ENCODE assay signal across 8 cellular contexts in the genomic region with DNA sequence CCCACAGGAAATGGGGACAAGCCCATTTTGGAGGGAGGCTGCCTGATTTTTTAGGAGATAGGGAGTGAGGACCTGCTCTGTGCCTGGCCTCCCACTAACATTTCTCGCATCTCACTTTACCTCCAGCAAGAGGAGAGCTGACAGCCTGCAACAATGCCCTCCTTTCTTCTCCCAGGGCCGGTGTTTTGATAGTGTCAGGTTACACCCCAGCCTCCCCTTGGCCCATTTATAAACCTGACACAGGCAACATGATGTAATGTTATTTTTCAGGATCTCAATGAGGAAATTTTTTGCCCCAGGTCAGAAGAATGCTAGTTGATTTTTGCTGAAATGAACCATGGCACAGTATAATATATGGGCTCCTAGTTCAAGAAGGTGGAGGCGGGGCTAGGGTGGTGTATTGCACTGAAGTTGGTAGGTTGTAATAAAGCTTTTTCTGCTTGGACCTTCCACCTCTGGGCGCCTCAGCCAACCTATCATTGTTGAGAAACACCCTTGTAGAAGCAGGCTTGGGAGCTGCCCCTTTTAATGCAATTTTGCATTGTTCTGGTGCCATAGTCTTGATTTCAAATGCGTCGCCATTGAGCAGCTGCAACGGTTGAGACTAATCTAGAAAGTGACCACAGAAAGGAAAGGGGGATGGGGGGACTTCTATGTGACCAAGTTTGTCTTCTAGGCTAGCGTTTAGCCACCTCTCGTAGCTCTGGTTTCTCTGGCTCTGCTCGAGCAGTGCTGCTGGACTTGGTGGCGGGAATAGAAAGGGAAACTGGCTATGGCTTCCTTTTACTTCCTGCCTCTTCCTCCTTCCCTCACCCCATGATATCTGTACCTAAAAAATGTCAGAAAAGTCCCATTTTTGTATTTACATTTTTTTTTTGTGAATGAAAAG. TPM values are rescaled to one million over a fixed set of nuclear protein-coding genes. Genes with fewer than 3 reads are reported as not detected.
DNase-seq lines count a peak whose midpoint lies in the region; ATAC-seq, FAIRE-seq and TF ChIP-seq lines count a peak whose summit lies in the region.

No MANE protein-coding gene starts in this region.

- no peaks in the 10 kb centered on the region for H3K9me3 Mint-ChIP-seq in nephron

- peak overlapping the region in 2 of 3 experiments; percentile 92 for H3K27ac Mint-ChIP-seq in nephron

- peak overlapping the region; percentile 16 to 31 (median 19) for H3K4me3 Mint-ChIP-seq in nephron

- H3K23me2 ChIP-seq in H1 (ENCODE audit: low read depth, low read length): no peaks in the 10 kb centered on the region; the same call in none of the 2 replicates

- peaks cover 88% of the 10 kb centered on the region for H3K4me1 Mint-ChIP-seq in nephron

- H3K27me3 Mint-ChIP-seq in nephron (ENCODE audit: low read depth): no peaks in the 10 kb centered on the region

- H2BK120ac ChIP-seq in H1 (replicated peaks; ENCODE audit: low read depth, low read length): no peak overlapping the region

- H3K27me3 ChIP-seq in H1 (replicated peaks in 1 of 4; ENCODE audit: control insufficient read depth in 3 of 4, extremely low read depth in 1 of 4, insufficient read depth in 3 of 4, low read length in 3 of 4): no peaks in the 10 kb centered on the region

- no peak overlapping the region; the same call in 1 of the 2 replicates for H4K8ac ChIP-seq in H1 (ENCODE audit: extremely low read depth, insufficient read depth, low read length)

- no peak overlapping the region for H2BK12ac ChIP-seq in H1 (ENCODE audit: low read depth, low read length)

- TF ChIP-seq RAD21 in H1 (IDR thresholded peaks at IDR 0.05 in 1 of 2, conservative IDR thresholded peaks at IDR 0.05 in 1 of 2; ENCODE audit: low read depth in 2 of 2, low read length in 2 of 2): no peak

- H2AK5ac ChIP-seq in H1 (ENCODE audit: low read depth, low read length): no peak overlapping the region

- POLR2A ChIA-PET in H1 (lab: Charles Lee; ENCODE audit: partially characterized antibody): interaction anchor here (0.6 to 2.9 kb wide), 10 partner anchors 9 to 1553 kb away, joined by 3 to 15 read pairs (median 4); a partner anchor contains a TSS

- H4K20me1 ChIP-seq in H1 (replicated peaks in 1 of 2; ENCODE audit: control insufficient read depth in 1 of 2, insufficient read depth in 2 of 2, low read length in 2 of 2): peaks cover 26 to 29% of the 10 kb centered on the region in 2 experiments

- H3K79me2 ChIP-seq in H1 (ENCODE audit: control insufficient read depth in 1 of 2, insufficient read depth in 2 of 2, low read length in 2 of 2): peaks cover 16 to 97% of the 10 kb centered on the region in 2 experiments

- H3K4me3 ChIP-seq in H1 (ENCODE audit: extremely low read depth in 1 of 4, insufficient read depth in 2 of 4, low read depth in 3 of 4, low read length in 4 of 4): peak overlapping the region in 1 of 4 experiments; percentile 35; a peak in 1 of 8 replicates

- peak overlapping the region; percentile 42 to 51 for H3K4me2 ChIP-seq in H1 (ENCODE audit: insufficient read depth in 1 of 2, low read depth in 2 of 2, low read length in 2 of 2)

- 59% methylated on average over 11 of the region's 11 CpGs; no CpG with 5 or more reads in 1 of the 2 experiments for WGBS in H1 (ENCODE audit: extremely low coverage in 1 of 2, insufficient coverage in 1 of 2, insufficient read length in 1 of 2, insufficient replicate concordance in 2 of 2, low coverage in 1 of 2, low lambda C conversion rate in 2 of 2, missing lambda C conversion rate in 1 of 2), 2 experiments

- TF ChIP-seq CTCF in H1 (IDR thresholded peaks at IDR 0.05; ENCODE audit: control extremely low read depth in 1 of 3, insufficient read depth in 1 of 3, low read depth in 1 of 3, low read length in 3 of 3) (no peak), nephron (IDR thresholded peaks at IDR 0.05; ENCODE audit: unreplicated experiment in 3 of 3) (no peak)

- ATAC-seq in GM21515 (IDR thresholded peaks at IDR 0.05; ENCODE audit: unreplicated experiment): no peak
- ATAC-seq in GM21360 (IDR thresholded peaks at IDR 0.05; ENCODE audit: unreplicated experiment): no peak

- peaks cover 15 to 57% (median 45%) of the 10 kb centered on the region in 4 experiments for H3K4me1 ChIP-seq in H1 (replicated peaks in 1 of 4; ENCODE audit: control insufficient read depth in 3 of 4, insufficient read depth in 4 of 4, low read length in 3 of 4)

- CTCF ChIA-PET in H1 (lab: Charles Lee; ENCODE audit: partially characterized antibody): interaction anchor here (0.7 to 2.2 kb wide), 8 partner anchors 9 to 111 kb away, joined by 3 to 9 read pairs (median 4); no protein-coding TSS in a partner anchor

- H3K4ac ChIP-seq in H1 (replicated peaks; ENCODE audit: insufficient read length, low read depth, low read length): peak overlapping the region; percentile 19

- no peak overlapping the region for H3K9ac ChIP-seq in H1 (replicated peaks in 1 of 4; ENCODE audit: extremely low read depth in 1 of 4, low read depth in 3 of 4, low read length in 3 of 4)

- peak overlapping the region; percentile 16 for H4K5ac ChIP-seq in H1 (ENCODE audit: insufficient read length, low read depth, low read length)

- no peak overlapping the region for H3K56ac ChIP-seq in H1 (replicated peaks; ENCODE audit: insufficient read length, low read depth, low read length)

- no peaks in the 10 kb centered on the region; a peak in 1 of 8 replicates for H3K36me3 ChIP-seq in H1 (ENCODE audit: control insufficient read depth in 2 of 4, insufficient read depth in 4 of 4, low read length in 3 of 4)

- H3K23ac ChIP-seq in H1 (ENCODE audit: insufficient read length): no peak overlapping the region

- no peak overlapping the region for H3K27ac ChIP-seq in H1 (ENCODE audit: low read depth, low read length)

- H2AFZ ChIP-seq in H1 (ENCODE audit: low read length): no peak overlapping the region

- H3K14ac ChIP-seq in H1 (ENCODE audit: insufficient read length): no peak overlapping the region

- no peak overlapping the region for H2BK20ac ChIP-seq in H1 (ENCODE audit: low read length)

- H4K91ac ChIP-seq in H1 (replicated peaks; ENCODE audit: insufficient read length, low read length): peak overlapping the region; percentile 22

- H2BK15ac ChIP-seq in H1 (ENCODE audit: low read length): no peak overlapping the region; the same call in 1 of the 2 replicates

- no peak for TF ChIP-seq POLR2A in H1 (IDR thresholded peaks at IDR 0.05; ENCODE audit: control extremely low read depth in 1 of 2, low read depth in 2 of 2, low read length in 2 of 2)

- H3K18ac ChIP-seq in H1 (ENCODE audit: extremely low read depth, low read length): peak overlapping the region; percentile 75

- DNase-seq in DMS53 treated with DMSO at 0.1 percent for 48 hours (lab: John Stamatoyannopoulos, UW; ENCODE audit: unreplicated experiment) (peak; percentile 91), NCI-H2227 (lab: John Stamatoyannopoulos, UW; ENCODE audit: unreplicated experiment) (peak; percentile 45), H1 (ENCODE audit: low read depth in 1 of 2, low spot score in 2 of 2) (no peak), middle frontal gyrus (ENCODE audit: extremely low spot score, low spot score) (no peak)
- no peak for DNase-seq in stimulated activated CD4-positive, alpha-beta T cell treated with anti-CD3 and anti-CD28 coated beads, Interleukin-15, amount 100 ng/mL, for 24 hours

- no peak for FAIRE-seq in H1 (lab: Jason Lieb, UNC)

- peak overlapping the region; percentile 54 for H2BK5ac ChIP-seq in H1 (ENCODE audit: low read depth, low read length)

- peaks cover 5% of the 10 kb centered on the region for H3K79me1 ChIP-seq in H1 (ENCODE audit: low read depth, low read length)

- H3K9me3 ChIP-seq in H1 (ENCODE audit: insufficient read depth in 2 of 2, low read depth in 1 of 2, low read length in 1 of 2): no peaks in the 10 kb centered on the region

- TF ChIP-seq EP300 in H1 (IDR thresholded peaks at IDR 0.05; ENCODE audit: borderline replicate concordance in 1 of 2, low read depth in 2 of 2, low read length in 2 of 2): no peak

- H3K36me3 Mint-ChIP-seq in nephron (ENCODE audit: low read depth): peaks cover 28% of the 10 kb centered on the region

TF ChIP-seq in H1, 55 proteins besides CTCF, POLR2A, EP300 and RAD21:
- TF ChIP-seq EZH2 (IDR thresholded peaks at IDR 0.05; ENCODE audit: low read depth, low read length, severe bottlenecking) (no peak), SP4 (IDR thresholded peaks at IDR 0.05; ENCODE audit: low read length) (no peak), KDM1A (IDR thresholded peaks at IDR 0.05; ENCODE audit: borderline replicate concordance, low read length) (no peak), YY1 (IDR thresholded peaks at IDR 0.05; ENCODE audit: low read depth, low read length) (no peak), HDAC6 (IDR thresholded peaks at IDR 0.05; ENCODE audit: low read depth, low read length) (no peak), CEBPB (IDR thresholded peaks at IDR 0.05; ENCODE audit: low read depth, low read length) (no peak), BCL11A (IDR thresholded peaks at IDR 0.05; ENCODE audit: low read depth in 2 of 2, low read length in 2 of 2) (no peak), CHD2 (IDR thresholded peaks at IDR 0.05; ENCODE audit: low read length) (no peak)
- TF ChIP-seq, protein P1, sequence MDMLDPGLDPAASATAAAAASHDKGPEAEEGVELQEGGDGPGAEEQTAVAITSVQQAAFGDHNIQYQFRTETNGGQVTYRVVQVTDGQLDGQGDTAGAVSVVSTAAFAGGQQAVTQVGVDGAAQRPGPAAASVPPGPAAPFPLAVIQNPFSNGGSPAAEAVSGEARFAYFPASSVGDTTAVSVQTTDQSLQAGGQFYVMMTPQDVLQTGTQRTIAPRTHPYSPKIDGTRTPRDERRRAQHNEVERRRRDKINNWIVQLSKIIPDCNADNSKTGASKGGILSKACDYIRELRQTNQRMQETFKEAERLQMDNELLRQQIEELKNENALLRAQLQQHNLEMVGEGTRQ (IDR thresholded peaks at IDR 0.05; ENCODE audit: low read length): no peak

RNA-seq across cellular contexts. Expression of a gene that starts 53.0 kb away (rescaled TPM):
- total RNA-seq in H1 (2021; fragmentation: NEBNext Ultra II Directional; extraction: Animal tissue kit (Norgen Biotek cat#: 25700)): 118 and 124 TPM in 2 replicates
- polyA plus RNA-seq in H1 (2011; rRNA removed): 80.1 and 87.4 TPM in 2 replicates
- 74.1 TPM for polyA plus RNA-seq in H1 (2011; cell fraction: cytosol; rRNA removed)
- polyA plus RNA-seq in H1 (2011; cell fraction: nucleus; rRNA removed): 95.6 TPM
- 77.4 to 111 TPM (median 91.6 TPM) in 4 replicates for polyA plus RNA-seq in H1 (2012, experiment 1 of 2)
- polyA plus RNA-seq in H1 (2012, experiment 2 of 2): 28.4 TPM
- 54.3 TPM for polyA plus RNA-seq in H1 (2013, experiment 1 of 2)
- polyA plus RNA-seq in H1 (2013, experiment 2 of 2): 50.2 TPM
- 219 and 238 TPM in 2 replicates for polyA minus RNA-seq in H1 (2011; rRNA and poly(A)+ RNA removed)
- polyA minus RNA-seq in H1 (2011; cell fraction: cytosol; rRNA and poly(A)+ RNA removed): 79.4 TPM
- polyA minus RNA-seq in H1 (2011; cell fraction: nucleus; rRNA and poly(A)+ RNA removed): 225 TPM

Comparison
In these comparisons a context has a peak if more than half of its experiments do, and no peak if none do; other contexts are left out.
1. DNase-seq: peak in DMS53 treated with DMSO at 0.1 percent for 48 hours (single experiment) and NCI-H2227 (single experiment); none in H1 (0 of 2), stimulated activated CD4-positive, alpha-beta T cell treated with anti-CD3 and anti-CD28 coated beads, Interleukin-15, amount 100 ng/mL, for 24 hours (single experiment) and middle frontal gyrus (single experiment).